In genomic region chr11:103202048-103202651, GRCh38 we compare ENCODE assay signal across 8 cellular contexts.
DNase-seq lines count a peak whose midpoint lies in the region; ATAC-seq and TF ChIP-seq lines count a peak whose summit lies in the region.

No MANE protein-coding gene starts in this region.

- H3K27ac ChIP-seq in H9 (ENCODE audit: insufficient read length, low read depth, low read length) (no peak overlapping the region), foreskin keratinocyte (no peak overlapping the region)

- no peaks in the 10 kb centered on the region for H3K23me2 ChIP-seq in H9 (ENCODE audit: insufficient read length, low read depth, low read length, poor library complexity, severe bottlenecking)

- H3K79me1 ChIP-seq in H9 (ENCODE audit: insufficient read depth, low read depth, low read length, poor library complexity, severe bottlenecking) = no peaks in the 10 kb centered on the region

- H2AFZ ChIP-seq in H9 (ENCODE audit: low read length) = no peak overlapping the region

- H3K14ac ChIP-seq in H9 (ENCODE audit: insufficient read depth, low read length) = no peak overlapping the region

- H2BK12ac ChIP-seq in H9 (ENCODE audit: insufficient read length, low read depth, low read length) = no peak overlapping the region

- no peak overlapping the region for H2BK15ac ChIP-seq in H9 (ENCODE audit: low read depth, low read length)

- H3K23ac ChIP-seq in H9 (ENCODE audit: insufficient read length, low read depth, low read length) = no peak overlapping the region

- H2AK5ac ChIP-seq in H9 (ENCODE audit: insufficient read length, low read length) = no peak overlapping the region

- no peaks in the 10 kb centered on the region for H3K9me3 ChIP-seq in H9 (ENCODE audit: control insufficient read depth, low read depth, low read length)

- peak; percentile 63 for ATAC-seq in foreskin keratinocyte
- ATAC-seq in GM18505 (IDR thresholded peaks at IDR 0.05; ENCODE audit: unreplicated experiment) = no peak
- no peak for ATAC-seq in HG03469 (IDR thresholded peaks at IDR 0.05; ENCODE audit: unreplicated experiment)

- H3K27me3 ChIP-seq in H9 (ENCODE audit: insufficient read depth, low read length) (no peaks in the 10 kb centered on the region), foreskin keratinocyte (no peaks in the 10 kb centered on the region)

- no peak overlapping the region for H3K9ac ChIP-seq in H9 (ENCODE audit: extremely low read depth, insufficient read length, low read length)

- no peak overlapping the region for H4K91ac ChIP-seq in H9 (ENCODE audit: insufficient read length, low read depth, low read length)

- H3K4me1 ChIP-seq in H9 (ENCODE audit: insufficient read depth, low read length) (no peaks in the 10 kb centered on the region), foreskin keratinocyte (no peaks in the 10 kb centered on the region)

- H4K20me1 ChIP-seq in H9 (ENCODE audit: control insufficient read depth, insufficient read depth, insufficient read length) = no peaks in the 10 kb centered on the region

- no peak overlapping the region for H3K27ac Mint-ChIP-seq in H9

- H3T11ph ChIP-seq in H9 (ENCODE audit: low read length) = no peak overlapping the region

- no peak overlapping the region for H4K5ac ChIP-seq in H9 (ENCODE audit: insufficient read length, low read depth, low read length)

- TF ChIP-seq POLR2A in GM18505 (IDR thresholded peaks at IDR 0.05; ENCODE audit: borderline replicate concordance, extremely low read depth, insufficient read depth, insufficient read length) = no peak

- H3K18ac ChIP-seq in H9 (ENCODE audit: insufficient read length, low read depth, low read length) = no peak overlapping the region

- no peak overlapping the region for H3K4me2 ChIP-seq in H9 (ENCODE audit: insufficient read depth, insufficient read length, low read length)

- DNase-seq in AG08395 (ENCODE audit: low spot score) (peak; percentile 58), H9 (no peak), RPMI8226 (peak; percentile 27), foreskin keratinocyte (peak in 1 of 2 donors; percentile 9), cortex of kidney (lab: John Stamatoyannopoulos, UW) (no peak), ureter (ENCODE audit: low spot score) (no peak)

- H3K9me3 Mint-ChIP-seq in H9 = no peaks in the 10 kb centered on the region

- no peak overlapping the region for H3K4me3 Mint-ChIP-seq in H9

- H3K27me3 Mint-ChIP-seq in H9 (ENCODE audit: low read depth) = no peaks in the 10 kb centered on the region

- no peak overlapping the region for H3K56ac ChIP-seq in H9 (ENCODE audit: insufficient read length, low read depth, low read length)

- no peak overlapping the region for H2BK20ac ChIP-seq in H9 (ENCODE audit: low read depth, low read length, poor library complexity, severe bottlenecking)

- H4K8ac ChIP-seq in H9 (replicated peaks; ENCODE audit: insufficient read length, low read depth, low read length) = no peak overlapping the region

- H3K4me1 Mint-ChIP-seq in H9 = no peaks in the 10 kb centered on the region

- WGBS in H9 (ENCODE audit: extremely low coverage, insufficient read length, low lambda C conversion rate) = no CpG with 5 or more reads among the region's 3 CpGs

- no peak overlapping the region for H2BK120ac ChIP-seq in H9 (ENCODE audit: low read depth, low read length, poor library complexity, severe bottlenecking)

- H3K36me3 Mint-ChIP-seq in H9 (ENCODE audit: insufficient read depth in 1 of 3, low read depth in 3 of 3) = peaks cover 4 to 13% (median 11%) of the 10 kb centered on the region in 3 experiments; a peak in 6 of 7 replicates

- no peaks in the 10 kb centered on the region for H3K79me2 ChIP-seq in H9 (ENCODE audit: insufficient read depth, low read length)

- H3K4ac ChIP-seq in H9 (ENCODE audit: low read depth, low read length) = no peak overlapping the region

- no peak overlapping the region for H2BK5ac ChIP-seq in H9 (ENCODE audit: insufficient read length, low read length)

- TF ChIP-seq CTCF in H9 (conservative IDR thresholded peaks at IDR 0.05) (peak; percentile 70), foreskin keratinocyte (conservative IDR thresholded peaks at IDR 0.05) (peak; percentile 72)

Comparison
In these comparisons a context has a peak if more than half of its experiments do, and no peak if none do; other contexts are left out.
1. DNase-seq: peak in AG08395 (single experiment) and RPMI8226 (single experiment); none in H9 (single experiment), cortex of kidney (single experiment) and ureter (single experiment).